Comparison of ENCODE assay signal across 8 cellular contexts in the genomic region with DNA sequence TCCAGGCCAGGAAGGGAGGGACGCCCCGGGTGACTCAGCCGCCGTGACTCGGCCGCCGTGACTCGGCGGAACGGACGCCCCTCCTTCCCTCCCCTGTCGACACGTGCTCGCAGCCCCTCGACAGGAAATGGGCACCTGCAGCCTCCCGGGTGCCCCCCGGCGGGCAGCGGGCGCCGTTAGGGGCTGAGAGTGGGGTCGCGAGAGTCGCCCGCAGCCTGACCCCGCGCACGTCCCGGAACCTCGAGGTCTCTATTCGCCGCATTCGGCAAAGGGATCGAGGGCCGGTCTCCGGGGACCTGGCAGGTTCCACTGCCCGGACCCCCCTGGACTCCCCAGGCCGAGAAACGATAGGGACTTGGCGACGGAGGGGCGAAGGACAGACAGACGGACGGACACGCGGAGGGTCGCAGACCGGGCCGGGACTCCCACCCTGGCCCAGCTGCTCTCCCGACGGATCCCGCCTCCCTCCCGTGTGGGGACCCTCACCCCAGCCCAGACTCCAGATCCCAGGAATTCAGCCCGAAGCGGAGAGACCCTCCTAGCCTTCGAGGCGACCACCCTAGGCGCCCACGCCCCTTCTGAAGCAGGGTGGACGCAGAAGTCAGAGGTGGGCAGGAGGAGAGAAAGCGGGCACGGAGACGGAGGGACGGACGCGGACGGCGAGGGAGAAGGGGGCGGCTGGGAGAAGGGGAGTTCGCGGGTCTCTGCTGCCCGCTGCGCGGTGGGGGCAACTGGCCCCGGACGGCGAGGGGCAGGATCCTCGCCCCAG. TPM values are rescaled to one million over a fixed set of nuclear protein-coding genes. Genes with fewer than 3 reads are reported as not detected.
DNase-seq lines count a peak whose midpoint lies in the region; ATAC-seq and TF ChIP-seq lines count a peak whose summit lies in the region.

No MANE protein-coding gene starts in this region.

- no peak overlapping the region for H2AFZ ChIP-seq in MM.1S (ENCODE audit: low read length)

- H3K36me3 Mint-ChIP-seq in natural killer cell, result no peaks in the 10 kb centered on the region

- peaks cover 11% of the 10 kb centered on the region for H3K27me3 ChIP-seq in MM.1S (replicated peaks; ENCODE audit: insufficient read depth, low read length)
- no peaks in the 10 kb centered on the region for H3K27me3 ChIP-seq in suprapubic skin

- H3K9me3 Mint-ChIP-seq in natural killer cell, result no peaks in the 10 kb centered on the region

- H3K4me1 ChIP-seq in MM.1S (ENCODE audit: low read length), result peaks cover 26% of the 10 kb centered on the region
- peaks cover 27% of the 10 kb centered on the region for H3K4me1 ChIP-seq in suprapubic skin

- H3K27ac Mint-ChIP-seq in natural killer cell, result peak overlapping the region in 1 of 2 donors; percentile 98

- TF ChIP-seq POLR2A in erythroblast (IDR thresholded peaks at IDR 0.05; ENCODE audit: low read length) (no peak), suprapubic skin (IDR thresholded peaks at IDR 0.05) (no peak)

- peak overlapping the region; percentile 76 for H3K4me2 ChIP-seq in MM.1S (ENCODE audit: low read depth, low read length)

- H3K4me3 Mint-ChIP-seq in natural killer cell, result peak overlapping the region; percentile 72

- no peak for TF ChIP-seq EP300 in suprapubic skin (IDR thresholded peaks at IDR 0.05)

- peak overlapping the region; percentile 58; the same call in 1 of the 2 replicates for H3K9ac ChIP-seq in MM.1S (ENCODE audit: low read length)

- intact Hi-C loops in natural killer cell (cut with micrococcal nuclease), result loop anchor here (1.0 kb wide), 1 partner anchor 9 kb away; a partner anchor contains a TSS

- H3K4me3 ChIP-seq in MM.1S (ENCODE audit: low read length) (peak overlapping the region; percentile 59), suprapubic skin (peak overlapping the region; percentile 75)

- H3K9me2 ChIP-seq in MM.1S (replicated peaks; ENCODE audit: insufficient read depth, low read length), result no peaks in the 10 kb centered on the region

- peaks cover 13% of the 10 kb centered on the region; the same call in 1 of the 2 replicates for H3F3A ChIP-seq in MM.1S (ENCODE audit: insufficient read depth, low read length)

- H3K36me3 ChIP-seq in MM.1S (replicated peaks; ENCODE audit: insufficient read depth, low read length) (no peaks in the 10 kb centered on the region), suprapubic skin (no peaks in the 10 kb centered on the region)

- TF ChIP-seq CTCF in MM.1S (IDR thresholded peaks at IDR 0.05; ENCODE audit: low read length) (no peak), natural killer cell (IDR thresholded peaks at IDR 0.05) (no peak), suprapubic skin (IDR thresholded peaks at IDR 0.05) (no peak)

- H3K9me3 ChIP-seq in MM.1S (replicated peaks; ENCODE audit: insufficient read depth, low read length), result no peaks in the 10 kb centered on the region
- no peaks in the 10 kb centered on the region for H3K9me3 ChIP-seq in suprapubic skin

- no peaks in the 10 kb centered on the region for H4K20me1 ChIP-seq in MM.1S (ENCODE audit: insufficient read depth, low read length)

- peaks cover 12 to 23% of the 10 kb centered on the region in 2 donors for H3K4me1 Mint-ChIP-seq in natural killer cell

- DNase-seq in DMS53 treated with DMSO at 0.1 percent for 48 hours (lab: John Stamatoyannopoulos, UW; ENCODE audit: unreplicated experiment) (peak; percentile 34), MM.1S (no peak), erythroblast (lab: John Stamatoyannopoulos, UW) (peak; percentile 87 to 95), natural killer cell (peak; percentile 69), suprapubic skin (ENCODE audit: low spot score in 2 of 2) (peak; percentile 86 to 89), NCI-H345 (lab: John Stamatoyannopoulos, UW) (no peak), OCI-M2 (lab: John Stamatoyannopoulos, UW; ENCODE audit: unreplicated experiment) (no peak)
- DNase-seq in activated CD8-positive, alpha-beta memory T cell treated with anti-CD3 and anti-CD28 coated beads for 48 hours (ENCODE audit: low read depth in 2 of 3, low spot score in 2 of 3), result peak in 2 of 3 experiments; percentile 64 to 65

- H3K79me2 ChIP-seq in MM.1S (ENCODE audit: low read length), result no peaks in the 10 kb centered on the region

- peaks cover 0 to 5% of the 10 kb centered on the region in 2 donors for H3K27me3 Mint-ChIP-seq in natural killer cell (ENCODE audit: low read depth in 2 of 2)

- WGBS in suprapubic skin, result 2% methylated on average over 34 of the region's 78 CpGs

- peak in 2 of 3 donors; percentile 37 to 42 for ATAC-seq in natural killer cell

- H3K27ac ChIP-seq in MM.1S (ENCODE audit: low read length) (no peak overlapping the region), suprapubic skin (peak overlapping the region; percentile 73)

RNA-seq across cellular contexts. Expression of a gene that starts 0.6 kb away (rescaled TPM):
- total RNA-seq in natural killer cell (1 to 10 TPM; 3.4 to 9.0 (median 6.8) TPM), suprapubic skin (100 to 1,000 TPM in 1 of 4 donors, 10 to 100 TPM in 1, 1 to 10 TPM in 2; 5.0 to 118 (median 28.9) TPM)

RNA-seq across cellular contexts. Expression of a gene that starts 9.1 kb away (rescaled TPM):
- total RNA-seq in natural killer cell (10 to 100 TPM; 22.6 to 36.1 (median 24.1) TPM), suprapubic skin (10 to 100 TPM; 16.0 to 35.8 (median 28.0) TPM)

RNA-seq across cellular contexts. Expression of a gene that starts 11.3 kb away (rescaled TPM):
- total RNA-seq in natural killer cell (10 to 100 TPM; 36.5 to 47.9 (median 45.7) TPM), suprapubic skin (10 to 100 TPM; 46.9 to 89.3 (median 74.6) TPM)

RNA-seq across cellular contexts. Expression of a gene that starts 19.3 kb away (rescaled TPM):
- total RNA-seq in natural killer cell (10 to 100 TPM; 19.9 to 28.3 (median 20.7) TPM), suprapubic skin (10 to 100 TPM; 17.4 to 21.6 (median 19.5) TPM)

RNA-seq across cellular contexts. Expression of a gene that starts 19.7 kb away (rescaled TPM):
- total RNA-seq in natural killer cell (100 to 1,000 TPM; 114 to 115 (median 115) TPM), suprapubic skin (10 to 100 TPM; 54.2 to 82.5 (median 68.0) TPM)

Comparison
In these comparisons a context has a peak if more than half of its experiments do, and no peak if none do; other contexts are left out.
1. DNase-seq: peak in DMS53 treated with DMSO at 0.1 percent for 48 hours (single experiment), activated CD8-positive, alpha-beta memory T cell treated with anti-CD3 and anti-CD28 coated beads for 48 hours (2 of 3), erythroblast (2 of 2), natural killer cell (single experiment) and suprapubic skin (2 of 2); none in MM.1S (single experiment), NCI-H345 (single experiment) and OCI-M2 (single experiment).